8 cellular contexts compared by ENCODE assay signal in the genomic region with DNA sequence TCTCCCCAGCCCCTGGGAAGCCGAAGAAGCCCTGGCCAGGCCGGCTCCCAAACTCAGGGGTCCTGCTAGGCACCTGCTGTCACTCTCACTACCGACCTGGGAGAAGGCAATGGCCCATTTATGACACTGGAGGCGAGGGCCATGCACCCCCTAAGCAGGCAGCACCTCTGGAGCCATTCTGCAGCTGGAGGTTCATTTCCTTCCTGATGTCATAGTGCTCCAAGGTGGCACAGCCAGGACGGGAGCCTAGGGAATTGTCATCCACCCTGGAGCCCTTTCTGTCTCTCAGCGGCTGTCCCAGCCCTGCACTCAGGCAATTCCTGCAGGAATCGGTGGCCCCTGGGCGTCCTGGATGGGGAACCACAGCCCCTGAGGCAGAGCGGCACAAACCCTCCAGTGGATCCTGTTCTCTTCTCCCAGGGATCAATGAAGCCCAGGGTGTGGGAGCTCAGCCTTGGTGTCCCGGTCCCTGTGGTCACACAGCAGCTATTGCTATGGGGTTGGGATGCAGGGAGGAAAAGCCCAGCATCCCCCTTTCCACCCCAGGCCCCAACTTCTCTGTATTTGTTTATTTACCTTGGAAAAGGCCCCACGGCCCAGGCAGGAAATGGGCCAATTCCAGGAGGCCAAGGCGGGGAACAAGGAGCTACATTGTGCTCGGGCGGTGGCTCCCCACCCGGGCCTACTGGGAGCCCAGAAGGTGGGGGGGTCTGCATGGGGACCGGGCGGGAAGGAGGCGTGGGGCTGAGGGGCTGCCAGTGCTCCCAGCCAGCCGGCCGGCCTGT. TPM values are rescaled to one million over a fixed set of nuclear protein-coding genes. Genes with fewer than 3 reads are reported as not detected.
"Had no signal": no experiment of that assay in that cellular context is flagged by ENCODE, and none has a peak within 500 bp of the region (broad histone marks: within the 10 kb centered on the region; RNA-seq: fewer than 3 reads in every experiment).

No MANE protein-coding gene starts in this region.

RNA-seq across cellular contexts. Expression of a gene that starts 20.6 kb away (rescaled TPM):
- total RNA-seq: ascending aorta had no signal

RNA-seq across cellular contexts. Expression of a gene that starts 39.7 kb away (rescaled TPM):
- total RNA-seq: activated CD8-positive, alpha-beta T cell treated with anti-CD3 and anti-CD28 coated beads, Interleukin-2, amount 10 ng/mL, durations not matched to agents 7 days and 5 days; activated T-cell treated with anti-CD3 and anti-CD28 coated beads, Interleukin-2, amount 50 U/mL, for 4 hours; ascending aorta; breast epithelium; esophagus muscularis mucosa; natural killer cell; thyroid gland had no signal
- polyA plus RNA-seq: small intestine had no signal
